ENCODE assay signal across 8 cellular contexts in the genomic region with DNA sequence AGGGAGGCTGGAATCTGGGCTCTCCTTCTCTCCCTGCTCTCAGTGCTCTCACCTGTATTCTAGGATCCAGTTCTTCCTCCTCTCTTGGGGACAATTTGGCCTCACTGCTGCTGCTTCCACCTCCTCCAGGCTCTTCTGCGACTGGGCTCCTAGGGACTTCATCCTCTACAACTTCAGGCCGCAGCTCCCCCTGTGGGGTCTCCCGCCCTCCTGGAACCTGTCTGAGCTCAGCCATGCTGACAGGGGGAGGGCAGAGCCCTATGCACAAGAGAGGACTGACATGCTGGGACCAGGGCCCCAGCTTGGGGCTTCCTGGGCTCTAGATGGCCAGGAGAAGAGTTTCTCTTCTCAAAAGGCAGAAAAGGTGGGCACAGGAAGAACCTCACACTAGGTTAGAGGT. TPM values are rescaled to one million over a fixed set of nuclear protein-coding genes. Genes with fewer than 3 reads are reported as not detected.
DNase-seq lines count a peak whose midpoint lies in the region; ATAC-seq and TF ChIP-seq lines count a peak whose summit lies in the region.

No MANE protein-coding gene starts in this region.

- WGBS in heart right ventricle, 2 donors, result 92 to 94% methylated on average over 3 of the region's 3 CpGs

- no peak for ATAC-seq in heart right ventricle
- ATAC-seq in upper lobe of right lung, result no peak
- no peak for ATAC-seq in HG02884 (IDR thresholded peaks at IDR 0.05; ENCODE audit: unreplicated experiment)

- H3K9me3 ChIP-seq in heart right ventricle, result no peaks in the 10 kb centered on the region
- H3K9me3 ChIP-seq in upper lobe of right lung, result no peaks in the 10 kb centered on the region

- H3K36me3 ChIP-seq in heart right ventricle (peaks cover 0 to 49% (median 5%) of the 10 kb centered on the region in 9 donors), brain microvascular endothelial cell (replicated peaks) (peaks cover 22% of the 10 kb centered on the region), upper lobe of right lung (peaks cover 19% of the 10 kb centered on the region)

- in situ Hi-C loops in brain microvascular endothelial cell (cut with HindIII; ENCODE audit: low pct_ligation_motif_present, low sequenced_read_pairs) (no loop called here), G401 (cut with HindIII; ENCODE audit: low sequenced_read_pairs) (no loop called here)

- peak overlapping the region in 7 of 10 donors; percentile 90 to 98 (median 93) for H3K27ac ChIP-seq in heart right ventricle
- H3K27ac ChIP-seq in brain microvascular endothelial cell, result peak overlapping the region; percentile 98
- H3K27ac ChIP-seq in upper lobe of right lung, result peak overlapping the region; percentile 99

- H3K27me3 ChIP-seq in heart right ventricle, result no peaks in the 10 kb centered on the region
- H3K27me3 ChIP-seq in brain microvascular endothelial cell (replicated peaks), result no peaks in the 10 kb centered on the region
- H3K27me3 ChIP-seq in upper lobe of right lung, result no peaks in the 10 kb centered on the region

- no peak for TF ChIP-seq CTCF in heart right ventricle (IDR thresholded peaks at IDR 0.05)
- TF ChIP-seq CTCF in brain microvascular endothelial cell (IDR thresholded peaks at IDR 0.05; ENCODE audit: low read depth, low read length, missing control alignments), result no peak
- no peak for TF ChIP-seq CTCF in upper lobe of right lung (IDR thresholded peaks at IDR 0.05)

- intact Hi-C loops in heart right ventricle (cut with DNase I), result no loop called here
- intact Hi-C loops in cardiac septum (cut with DNase I), result no loop called here
- intact Hi-C loops in upper lobe of right lung (cut with DNase I), result no loop called here

- no peak for DNase-seq in heart right ventricle
- DNase-seq in cardiac septum (ENCODE audit: low spot score), result no peak
- no peak for DNase-seq in brain microvascular endothelial cell
- peak; percentile 55 for DNase-seq in mesenteric fat pad (ENCODE audit: low spot score)
- DNase-seq in upper lobe of right lung, result peak; percentile 34
- DNase-seq in NCI-H1048 (lab: John Stamatoyannopoulos, UW), result no peak
- DNase-seq in G401 (ENCODE audit: low spot score), result no peak

- H3K4me1 ChIP-seq in heart right ventricle (peaks cover 26 to 78% (median 59%) of the 10 kb centered on the region in 9 donors), upper lobe of right lung (peaks cover 54% of the 10 kb centered on the region)

- peak overlapping the region; percentile 32 to 83 (median 62) for H3K4me3 ChIP-seq in heart right ventricle
- peak overlapping the region; percentile 96 for H3K4me3 ChIP-seq in brain microvascular endothelial cell (ENCODE audit: low read depth, low read length)
- peak overlapping the region; percentile 87 for H3K4me3 ChIP-seq in upper lobe of right lung

RNA-seq across cellular contexts. Expression of a gene that starts 1.0 kb away (rescaled TPM):
- total RNA-seq in heart right ventricle (10 to 100 TPM; 14.9 to 26.2 (median 18.0) TPM), cardiac septum (25.1 TPM), mesenteric fat pad (15.9 TPM), upper lobe of right lung (21.3 TPM)
- 10 to 100 TPM; 19.2 to 30.5 TPM for polyA plus RNA-seq in heart right ventricle
- total RNA-seq in G401 (2014; rRNA removed; shearing (Covaris generic)), result 23.1 and 24.6 TPM in 2 replicates

RNA-seq across cellular contexts. Expression of a gene that starts 13.3 kb away (rescaled TPM):
- total RNA-seq in heart right ventricle, result 10 to 100 TPM; 31.9 to 44.4 (median 37.3) TPM
- 10 to 100 TPM; 16.1 to 36.1 TPM for polyA plus RNA-seq in heart right ventricle
- total RNA-seq in cardiac septum, result 40.7 TPM
- total RNA-seq in mesenteric fat pad, result 18.6 TPM
- total RNA-seq in upper lobe of right lung, result 38.1 TPM
- 57.1 and 63.1 TPM in 2 replicates for total RNA-seq in G401 (2014; rRNA removed; shearing (Covaris generic))

RNA-seq across cellular contexts. Expression of a gene that starts 34.2 kb away (rescaled TPM):
- total RNA-seq in heart right ventricle (10 to 100 TPM in 9 of 10 donors, 1 to 10 TPM in 1; 7.1 to 26.5 (median 11.8) TPM), cardiac septum (18.1 TPM), mesenteric fat pad (18.4 TPM), upper lobe of right lung (38.1 TPM)
- polyA plus RNA-seq in heart right ventricle, result 100 to 1,000 TPM in 1 of 2 donors, 10 to 100 TPM in 1; 23.0 to 102 TPM
- 7.9 and 12.7 TPM in 2 replicates for total RNA-seq in G401 (2014; rRNA removed; shearing (Covaris generic))

Comparison
In these comparisons a context has a peak if more than half of its experiments do, and no peak if none do; other contexts are left out.
1. DNase-seq: peak in mesenteric fat pad (single experiment) and upper lobe of right lung (single experiment); none in heart right ventricle (0 of 2), cardiac septum (single experiment), brain microvascular endothelial cell (single experiment), NCI-H1048 (single experiment) and G401 (single experiment).
2. Peak in every context shown above with its lines, with median percentiles within 50 percentile points of each other: H3K27ac ChIP-seq and H3K4me3 ChIP-seq.